In the genomic region with DNA sequence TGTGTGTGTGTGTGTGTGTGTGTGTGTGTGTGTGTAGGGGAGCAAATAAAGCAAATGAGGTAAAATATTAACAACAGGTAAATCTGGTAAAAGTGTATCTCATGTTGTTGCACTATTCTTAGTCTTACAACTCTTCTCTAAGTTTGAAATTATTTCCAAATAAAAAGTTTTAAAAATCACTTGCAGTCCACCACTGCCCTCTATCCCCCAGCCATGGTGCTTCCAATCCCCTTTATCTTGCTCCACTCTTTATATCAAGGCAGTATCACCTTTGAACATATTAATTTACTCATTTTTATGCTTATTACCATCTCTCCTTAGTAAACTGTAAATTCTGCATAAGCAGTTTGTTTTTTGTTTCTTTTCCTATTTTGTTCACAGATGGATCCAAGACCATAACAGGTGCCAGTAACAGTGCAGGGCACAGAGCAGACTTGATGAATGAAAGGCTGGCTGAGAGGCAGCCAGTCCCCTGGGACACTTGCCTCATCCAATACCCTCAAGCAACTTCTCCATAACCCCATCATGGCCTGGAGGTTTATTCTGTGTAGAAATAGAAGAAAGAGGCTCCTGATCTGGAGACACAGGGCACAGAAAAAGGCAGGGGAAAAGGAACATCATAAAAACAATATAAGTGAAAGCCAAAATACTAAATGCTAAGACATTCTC, we compare ENCODE assay signal across 1 cellular context.
TF ChIP-seq lines count a peak whose summit lies in the region.

No MANE protein-coding gene starts in this region.

TF ChIP-seq in A549, 52 proteins besides CTCF, POLR2A, EP300 and RAD21 (continued from another document):
- TF ChIP-seq, protein P1, sequence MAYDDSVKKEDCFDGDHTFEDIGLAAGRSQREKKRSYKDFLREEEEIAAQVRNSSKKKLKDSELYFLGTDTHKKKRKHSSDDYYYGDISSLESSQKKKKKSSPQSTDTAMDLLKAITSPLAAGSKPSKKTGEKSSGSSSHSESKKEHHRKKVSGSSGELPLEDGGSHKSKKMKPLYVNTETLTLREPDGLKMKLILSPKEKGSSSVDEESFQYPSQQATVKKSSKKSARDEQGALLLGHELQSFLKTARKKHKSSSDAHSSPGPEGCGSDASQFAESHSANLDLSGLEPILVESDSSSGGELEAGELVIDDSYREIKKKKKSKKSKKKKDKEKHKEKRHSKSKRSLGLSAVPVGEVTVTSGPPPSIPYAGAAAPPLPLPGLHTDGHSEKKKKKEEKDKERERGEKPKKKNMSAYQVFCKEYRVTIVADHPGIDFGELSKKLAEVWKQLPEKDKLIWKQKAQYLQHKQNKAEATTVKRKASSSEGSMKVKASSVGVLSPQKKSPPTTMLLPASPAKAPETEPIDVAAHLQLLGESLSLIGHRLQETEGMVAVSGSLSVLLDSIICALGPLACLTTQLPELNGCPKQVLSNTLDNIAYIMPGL (CRISPR knock-in tag; IDR thresholded peaks at IDR 0.05; ENCODE audit: borderline replicate concordance), result no peak
- TF ChIP-seq, protein P2, sequence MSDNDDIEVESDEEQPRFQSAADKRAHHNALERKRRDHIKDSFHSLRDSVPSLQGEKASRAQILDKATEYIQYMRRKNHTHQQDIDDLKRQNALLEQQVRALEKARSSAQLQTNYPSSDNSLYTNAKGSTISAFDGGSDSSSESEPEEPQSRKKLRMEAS (IDR thresholded peaks at IDR 0.05), result no peak
- TF ChIP-seq ZC3H11A (IDR thresholded peaks at IDR 0.05), result no peak
- TF ChIP-seq HDAC2 (IDR thresholded peaks at IDR 0.05), result no peak
- no peak for TF ChIP-seq FOSL2 (IDR thresholded peaks at IDR 0.05)
- no peak for TF ChIP-seq FOSL2 (CRISPR knock-in tag; IDR thresholded peaks at IDR 0.05)
- TF ChIP-seq CHD2 (IDR thresholded peaks at IDR 0.05; ENCODE audit: low read length, partially characterized antibody), result no peak
- TF ChIP-seq, protein P3, sequence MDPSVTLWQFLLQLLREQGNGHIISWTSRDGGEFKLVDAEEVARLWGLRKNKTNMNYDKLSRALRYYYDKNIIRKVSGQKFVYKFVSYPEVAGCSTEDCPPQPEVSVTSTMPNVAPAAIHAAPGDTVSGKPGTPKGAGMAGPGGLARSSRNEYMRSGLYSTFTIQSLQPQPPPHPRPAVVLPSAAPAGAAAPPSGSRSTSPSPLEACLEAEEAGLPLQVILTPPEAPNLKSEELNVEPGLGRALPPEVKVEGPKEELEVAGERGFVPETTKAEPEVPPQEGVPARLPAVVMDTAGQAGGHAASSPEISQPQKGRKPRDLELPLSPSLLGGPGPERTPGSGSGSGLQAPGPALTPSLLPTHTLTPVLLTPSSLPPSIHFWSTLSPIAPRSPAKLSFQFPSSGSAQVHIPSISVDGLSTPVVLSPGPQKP (IDR thresholded peaks at IDR 0.05; ENCODE audit: low read depth, low read length), result no peak
- no peak for TF ChIP-seq ZFP36 (IDR thresholded peaks at IDR 0.05; ENCODE audit: borderline replicate concordance, partially characterized antibody)
- no peak for TF ChIP-seq ZNF302 (CRISPR knock-in tag; IDR thresholded peaks at IDR 0.05)
- TF ChIP-seq MAFK (IDR thresholded peaks at IDR 0.05; ENCODE audit: partially characterized antibody), result no peak
TF ChIP-seq in A549: peak in this region for 0.
